Comparison of ENCODE assay signal across 21 cellular contexts in the genomic region with DNA sequence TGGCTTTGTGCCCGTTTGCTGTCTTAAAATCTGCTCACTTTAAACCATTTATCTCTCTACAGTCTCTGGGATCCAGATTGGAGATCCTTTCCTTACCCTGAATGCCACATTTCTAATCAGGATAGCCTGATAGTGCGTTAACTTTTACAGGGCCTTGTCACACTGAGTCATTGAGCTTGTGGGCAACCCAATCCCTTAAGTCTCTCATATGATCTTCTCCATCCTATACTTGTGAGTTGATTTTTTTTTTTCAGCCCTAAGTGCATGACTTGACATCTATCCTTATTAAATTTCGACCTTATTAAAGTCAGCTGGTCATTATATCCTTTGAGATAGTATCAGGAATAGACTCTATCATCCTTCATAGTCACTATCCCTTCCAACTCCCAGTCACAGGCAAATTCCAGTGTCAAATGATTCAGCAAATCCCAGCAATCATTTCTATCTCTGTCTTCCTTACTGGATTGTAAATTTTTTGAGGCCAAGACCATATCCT. TPM values are rescaled to one million over a fixed set of nuclear protein-coding genes. Genes with fewer than 3 reads are reported as not detected.
DNase-seq lines count a peak whose midpoint lies in the region; ATAC-seq and TF ChIP-seq lines count a peak whose summit lies in the region.
"Had no signal": no experiment of that assay in that cellular context is flagged by ENCODE, and none has a peak within 500 bp of the region (broad histone marks: within the 10 kb centered on the region; RNA-seq: fewer than 3 reads in every experiment).

No MANE protein-coding gene starts in this region.

- H3K27me3 ChIP-seq in GM23338 (ENCODE audit: insufficient read depth) (no peaks in the 10 kb centered on the region), skeletal muscle satellite cell (ENCODE audit: control insufficient read depth, insufficient read depth, low read length) (no peaks in the 10 kb centered on the region), Karpas-422 (ENCODE audit: low read length) (no peaks in the 10 kb centered on the region)
- H3K27me3 ChIP-seq: Peyer's patch, transverse colon had no signal

- H3F3A ChIP-seq in GM23338 (replicated peaks; ENCODE audit: low read depth), result no peaks in the 10 kb centered on the region

- no peaks in the 10 kb centered on the region for H3K9me3 Mint-ChIP-seq in GM23338
- H3K9me3 Mint-ChIP-seq: activated naive CD4-positive, alpha-beta T cell treated with anti-CD3 and anti-CD28 coated beads, Interleukin-2, amount 50 U/mL, for 24 hours; natural killer cell treated with Interleukin-12 subunit alpha and Interleukin-12 subunit beta and Interleukin-15 and Interleukin-18, amount 100 ng/mL, for 72 hours had no signal

- H4K20me1 ChIP-seq in GM23338 (replicated peaks; ENCODE audit: insufficient read depth), result peaks cover 69% of the 10 kb centered on the region
- H4K20me1 ChIP-seq in Karpas-422 (ENCODE audit: insufficient read depth, low read depth, low read length), result no peaks in the 10 kb centered on the region

- H3K27ac Mint-ChIP-seq in GM23338, result peak overlapping the region; percentile 49; the same call in 1 of the 2 replicates
- H3K27ac Mint-ChIP-seq: activated naive CD4-positive, alpha-beta T cell treated with anti-CD3 and anti-CD28 coated beads, Interleukin-2, amount 50 U/mL, for 24 hours; immature natural killer cell; natural killer cell treated with Interleukin-12 subunit alpha and Interleukin-12 subunit beta and Interleukin-15 and Interleukin-18, amount 100 ng/mL, for 72 hours; stimulated activated naive B cell treated with anti-CD40 and anti-IgM and Interleukin-4, amounts not matched to agents 10 μg/mL and 1 μg/mL and 100 μg/mL, for 72 hours had no signal

- H3K79me2 ChIP-seq in GM23338 (replicated peaks; ENCODE audit: insufficient read depth) (peaks cover 100% of the 10 kb centered on the region), Karpas-422 (ENCODE audit: low read length) (no peaks in the 10 kb centered on the region)

- H3K4me2 ChIP-seq in GM23338, result no peak overlapping the region
- peak overlapping the region; percentile 25 for H3K4me2 ChIP-seq in skeletal muscle satellite cell (ENCODE audit: low read length)
- H3K4me2 ChIP-seq in Karpas-422 (ENCODE audit: low read depth, low read length, poor library complexity, severe bottlenecking), result no peak overlapping the region

- H3K9me2 ChIP-seq in GM23338 (ENCODE audit: insufficient read depth), result no peaks in the 10 kb centered on the region
- H3K9me2 ChIP-seq in Karpas-422 (replicated peaks; ENCODE audit: insufficient read depth, low read length), result no peaks in the 10 kb centered on the region

- peaks cover 4% of the 10 kb centered on the region for H3K27me3 Mint-ChIP-seq in GM23338 (ENCODE audit: insufficient read depth, low read depth, poor library complexity)

- H3K9ac ChIP-seq in skeletal muscle satellite cell (ENCODE audit: low read depth, low read length), result no peak overlapping the region
- no peak overlapping the region for H3K9ac ChIP-seq in Karpas-422 (ENCODE audit: low read length)

- H2AFZ ChIP-seq in GM23338 (no peak overlapping the region), Karpas-422 (ENCODE audit: low read length) (no peak overlapping the region)

- peaks cover 60% of the 10 kb centered on the region for H3K4me1 Mint-ChIP-seq in GM23338
- H3K4me1 Mint-ChIP-seq: activated naive CD4-positive, alpha-beta T cell treated with anti-CD3 and anti-CD28 coated beads, Interleukin-2, amount 50 U/mL, for 24 hours; immature natural killer cell; stimulated activated naive B cell treated with anti-CD40 and anti-IgM and Interleukin-4, amounts not matched to agents 10 μg/mL and 1 μg/mL and 100 μg/mL, for 72 hours had no signal

- H3K4me3 ChIP-seq in GM23338 (no peak overlapping the region), skeletal muscle satellite cell (ENCODE audit: low read length) (no peak overlapping the region), Karpas-422 (ENCODE audit: low read length) (no peak overlapping the region)
- H3K4me3 ChIP-seq: coronary artery, lower lobe of right lung, Peyer's patch, transverse colon had no signal

- H3K9me3 ChIP-seq in skeletal muscle satellite cell (replicated peaks; ENCODE audit: low read length), result no peaks in the 10 kb centered on the region
- H3K9me3 ChIP-seq in Karpas-422 (ENCODE audit: low read length), result no peaks in the 10 kb centered on the region
- H3K9me3 ChIP-seq: lower lobe of right lung, Peyer's patch, transverse colon had no signal

- H3K27ac ChIP-seq in GM23338 (ENCODE audit: low read depth) (no peak overlapping the region), Karpas-422 (ENCODE audit: low read length) (no peak overlapping the region)
- H3K27ac ChIP-seq: C4-2B, coronary artery, lower lobe of right lung, Peyer's patch, transverse colon had no signal

- H3K4me3 Mint-ChIP-seq in GM23338, result no peak overlapping the region
- H3K4me3 Mint-ChIP-seq: activated naive CD4-positive, alpha-beta T cell treated with anti-CD3 and anti-CD28 coated beads, Interleukin-2, amount 50 U/mL, for 24 hours; immature natural killer cell; natural killer cell treated with Interleukin-12 subunit alpha and Interleukin-12 subunit beta and Interleukin-15 and Interleukin-18, amount 100 ng/mL, for 72 hours; stimulated activated naive B cell treated with anti-CD40 and anti-IgM and Interleukin-4, amounts not matched to agents 10 μg/mL and 1 μg/mL and 100 μg/mL, for 72 hours had no signal

- H3K4me1 ChIP-seq in GM23338 (ENCODE audit: insufficient read depth) (peaks cover 62% of the 10 kb centered on the region), skeletal muscle satellite cell (ENCODE audit: control insufficient read depth, insufficient read depth, low read length) (peaks cover 34% of the 10 kb centered on the region), Karpas-422 (ENCODE audit: low read length) (no peaks in the 10 kb centered on the region)
- H3K4me1 ChIP-seq: lower lobe of right lung had no signal

- H3K36me3 ChIP-seq in GM23338 (ENCODE audit: insufficient read depth) (no peaks in the 10 kb centered on the region), skeletal muscle satellite cell (ENCODE audit: insufficient read depth, low read length) (no peaks in the 10 kb centered on the region), Karpas-422 (ENCODE audit: insufficient read depth, low read length) (no peaks in the 10 kb centered on the region)
- H3K36me3 ChIP-seq: lower lobe of right lung, Peyer's patch, transverse colon had no signal

- DNase-seq in GM23338 (ENCODE audit: low spot score) (no peak), RPMI7951 (ENCODE audit: low read depth) (peak; percentile 80), glomerular visceral epithelial cell (ENCODE audit: extremely low spot score) (peak; percentile 22), Karpas-422 (no peak), UCSD-AML1 (lab: John Stamatoyannopoulos, UW; ENCODE audit: unreplicated experiment) (no peak), SHP77 (lab: John Stamatoyannopoulos, UW) (no peak)
- DNase-seq: activated CD4-positive, alpha-beta T cell treated with anti-CD3 and anti-CD28 coated beads, Interleukin-2, amount 50 U/mL, for 4 hours; activated T-cell treated with anti-CD3 and anti-CD28 coated beads, Interleukin-2, amount 50 U/mL, for 1 hour; DMS153; immature natural killer cell; lower lobe of right lung; NCI-H1092 treated with DMSO at 0.1 percent for 48 hours; Peyer's patch; stimulated activated naive B cell treated with anti-CD40 and anti-IgM and Interleukin-4, amounts not matched to agents 10 μg/mL and 1 μg/mL and 100 μg/mL, for 72 hours; transverse colon had no signal

- no peak for ATAC-seq in GM23338
- ATAC-seq in GM18858 (IDR thresholded peaks at IDR 0.05; ENCODE audit: unreplicated experiment), result no peak
- ATAC-seq: lower lobe of right lung; natural killer cell treated with Interleukin-12 subunit alpha and Interleukin-12 subunit beta and Interleukin-15 and Interleukin-18, amount 100 ng/mL, for 72 hours; stimulated activated naive B cell treated with anti-CD40 and anti-IgM and Interleukin-4, amounts not matched to agents 10 μg/mL and 1 μg/mL and 100 μg/mL, for 72 hours had no signal

- no peaks in the 10 kb centered on the region for H3K36me3 Mint-ChIP-seq in GM23338 (ENCODE audit: low read depth)
- H3K36me3 Mint-ChIP-seq: activated naive CD4-positive, alpha-beta T cell treated with anti-CD3 and anti-CD28 coated beads, Interleukin-2, amount 50 U/mL, for 24 hours; immature natural killer cell; natural killer cell treated with Interleukin-12 subunit alpha and Interleukin-12 subunit beta and Interleukin-15 and Interleukin-18, amount 100 ng/mL, for 72 hours; stimulated activated naive B cell treated with anti-CD40 and anti-IgM and Interleukin-4, amounts not matched to agents 10 μg/mL and 1 μg/mL and 100 μg/mL, for 72 hours had no signal

- TF ChIP-seq CTCF in GM23338 (conservative IDR thresholded peaks at IDR 0.05; ENCODE audit: low read depth in 2 of 2), result no peak

TF ChIP-seq in GM23338, 12 proteins besides CTCF, POLR2A, EP300 and RAD21:
- TF ChIP-seq JUNB (IDR thresholded peaks at IDR 0.05; ENCODE audit: unreplicated experiment), result no peak
- no peak for TF ChIP-seq POLR2AphosphoS5 (IDR thresholded peaks at IDR 0.05; ENCODE audit: low read depth)
- TF ChIP-seq ZNF114 (CRISPR knock-in tag; IDR thresholded peaks at IDR 0.05), result no peak
- no peak for TF ChIP-seq EZH2 (IDR thresholded peaks at IDR 0.05; ENCODE audit: low read depth, unreplicated experiment)
- no peak for TF ChIP-seq EZH2phosphoT487 (IDR thresholded peaks at IDR 0.05; ENCODE audit: unreplicated experiment)

RNA-seq across cellular contexts. Expression of gene TEAD1, which starts 57.7 kb away (rescaled TPM):
- 102 and 103 TPM in 2 replicates for total RNA-seq in GM23338 (2014; rRNA removed; shearing (Covaris generic))
- 24.5 and 28.4 TPM in 2 replicates for polyA plus RNA-seq in GM23338 (2016; fragmentation: Nextera tagmentation; extraction: Ambion mirVana)
- 51.6 and 53.3 TPM in 2 replicates for total RNA-seq in RPMI7951 (2014; rRNA removed; shearing (Covaris generic))
- 67.2 and 70.3 TPM in 2 replicates for total RNA-seq in skeletal muscle satellite cell (2012; rRNA removed)
- 0.18 TPM in 1 of 2 replicates, not detected in the other for total RNA-seq in Karpas-422 (2014; rRNA removed; shearing (Covaris generic); ENCODE audit: low replicate concordance)
- polyA plus RNA-seq: immature natural killer cell had no signal

Comparison
In these comparisons a context has a peak if more than half of its experiments do, and no peak if none do; other contexts are left out.
1. DNase-seq: peak in RPMI7951 (single experiment) and glomerular visceral epithelial cell (single experiment); none in GM23338 (single experiment), Karpas-422 (single experiment), UCSD-AML1 (single experiment) and SHP77 (0 of 2).
2. RNA of gene TEAD1, which starts 57.7 kb away (total RNA-seq): 102 to 103 TPM in GM23338 and 51.6 to 53.3 TPM in RPMI7951; 0.18 TPM in Karpas-422; every median in the first group is over 10 times any median in the second.